In genomic region chr6:20900396-20901160, GRCh38 we compare ENCODE assay signal across 12 cellular contexts.
DNase-seq lines count a peak whose midpoint lies in the region; ATAC-seq and TF ChIP-seq lines count a peak whose summit lies in the region.
"Had no signal": no experiment of that assay in that cellular context is flagged by ENCODE, and none has a peak within 500 bp of the region (broad histone marks: within the 10 kb centered on the region; RNA-seq: fewer than 3 reads in every experiment).

No MANE protein-coding gene starts in this region.

- no peak for TF ChIP-seq POLR2A in GM18505 (IDR thresholded peaks at IDR 0.05; ENCODE audit: borderline replicate concordance, extremely low read depth, insufficient read depth, insufficient read length)

- peak; percentile 47 for DNase-seq in NCI-H1436 (lab: John Stamatoyannopoulos, UW)
- no peak for DNase-seq in dermis blood vessel endothelial cell
- no peak for DNase-seq in activated T-cell treated with anti-CD3 and anti-CD28 coated beads, Interleukin-2, amount 50 U/mL, for 1 hour
- no peak for DNase-seq in NCI-H1694 (lab: John Stamatoyannopoulos, UW)
- DNase-seq: C1 segment of cervical spinal cord; Kasumi-1; occipital lobe; stimulated activated CD4-positive, alpha-beta T cell treated with anti-CD3 and anti-CD28 coated beads, Interleukin-4, amount 100 ng/mL, for 24 hours had no signal

- ATAC-seq in GM18505 (IDR thresholded peaks at IDR 0.05; ENCODE audit: unreplicated experiment) = peak; percentile 85
- ATAC-seq in GM19463 (IDR thresholded peaks at IDR 0.05; ENCODE audit: unreplicated experiment) = peak; percentile 92
- ATAC-seq in HG02970 (IDR thresholded peaks at IDR 0.05; ENCODE audit: low FRiP score, unreplicated experiment) = peak; percentile 81
- ATAC-seq in activated CD4-positive, CD25-positive, alpha-beta regulatory T cell treated with anti-CD3 and anti-CD28 coated beads, Interleukin-2, amount 50 U/mL, for 24 hours = no peak

Comparison
In these comparisons a context has a peak if more than half of its experiments do, and no peak if none do; other contexts are left out.
1. ATAC-seq: peak in GM18505 (single experiment), GM19463 (single experiment) and HG02970 (single experiment); none in activated CD4-positive, CD25-positive, alpha-beta regulatory T cell treated with anti-CD3 and anti-CD28 coated beads, Interleukin-2, amount 50 U/mL, for 24 hours (0 of 2).